1 cellular context compared by ENCODE assay signal in the genomic region with DNA sequence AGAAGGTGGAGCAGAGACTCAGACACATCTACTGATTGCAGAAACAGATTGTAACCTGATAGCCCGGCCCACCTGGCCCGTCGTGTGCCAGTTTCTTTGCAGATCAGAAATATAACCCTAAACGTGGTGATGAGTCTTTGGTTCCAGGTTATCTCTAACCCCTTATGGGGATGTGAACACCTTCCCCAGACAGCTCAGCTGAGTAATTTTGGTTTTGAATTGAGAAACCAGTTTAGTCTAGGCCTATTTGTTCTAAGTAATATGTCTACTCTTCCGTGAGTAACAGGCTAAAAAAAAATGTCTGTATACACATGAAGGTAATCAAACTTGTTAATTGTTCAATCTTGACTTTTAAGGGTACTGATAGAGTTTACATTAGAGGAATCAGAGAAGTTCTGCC.
TF ChIP-seq lines count a peak whose summit lies in the region.

No MANE protein-coding gene starts in this region.

TF ChIP-seq in GM23338, 12 proteins besides CTCF, POLR2A, EP300 and RAD21:
- TF ChIP-seq POLR2AphosphoS5 (IDR thresholded peaks at IDR 0.05; ENCODE audit: low read depth) (no peak), EZH2 (IDR thresholded peaks at IDR 0.05; ENCODE audit: low read depth, unreplicated experiment) (no peak), NANOG (IDR thresholded peaks at IDR 0.05; ENCODE audit: borderline replicate concordance) (no peak), ZNF331 (CRISPR knock-in tag; IDR thresholded peaks at IDR 0.05; ENCODE audit: low read depth) (no peak), ZNF114 (CRISPR knock-in tag; IDR thresholded peaks at IDR 0.05) (no peak), STAT1 (IDR thresholded peaks at IDR 0.05; ENCODE audit: unreplicated experiment) (no peak), EZH2phosphoT487 (IDR thresholded peaks at IDR 0.05; ENCODE audit: unreplicated experiment) (no peak), CREB1 (CRISPR knock-in tag; IDR thresholded peaks at IDR 0.05; ENCODE audit: low read depth) (no peak), JUNB (IDR thresholded peaks at IDR 0.05; ENCODE audit: unreplicated experiment) (no peak)
- TF ChIP-seq, protein P1, sequence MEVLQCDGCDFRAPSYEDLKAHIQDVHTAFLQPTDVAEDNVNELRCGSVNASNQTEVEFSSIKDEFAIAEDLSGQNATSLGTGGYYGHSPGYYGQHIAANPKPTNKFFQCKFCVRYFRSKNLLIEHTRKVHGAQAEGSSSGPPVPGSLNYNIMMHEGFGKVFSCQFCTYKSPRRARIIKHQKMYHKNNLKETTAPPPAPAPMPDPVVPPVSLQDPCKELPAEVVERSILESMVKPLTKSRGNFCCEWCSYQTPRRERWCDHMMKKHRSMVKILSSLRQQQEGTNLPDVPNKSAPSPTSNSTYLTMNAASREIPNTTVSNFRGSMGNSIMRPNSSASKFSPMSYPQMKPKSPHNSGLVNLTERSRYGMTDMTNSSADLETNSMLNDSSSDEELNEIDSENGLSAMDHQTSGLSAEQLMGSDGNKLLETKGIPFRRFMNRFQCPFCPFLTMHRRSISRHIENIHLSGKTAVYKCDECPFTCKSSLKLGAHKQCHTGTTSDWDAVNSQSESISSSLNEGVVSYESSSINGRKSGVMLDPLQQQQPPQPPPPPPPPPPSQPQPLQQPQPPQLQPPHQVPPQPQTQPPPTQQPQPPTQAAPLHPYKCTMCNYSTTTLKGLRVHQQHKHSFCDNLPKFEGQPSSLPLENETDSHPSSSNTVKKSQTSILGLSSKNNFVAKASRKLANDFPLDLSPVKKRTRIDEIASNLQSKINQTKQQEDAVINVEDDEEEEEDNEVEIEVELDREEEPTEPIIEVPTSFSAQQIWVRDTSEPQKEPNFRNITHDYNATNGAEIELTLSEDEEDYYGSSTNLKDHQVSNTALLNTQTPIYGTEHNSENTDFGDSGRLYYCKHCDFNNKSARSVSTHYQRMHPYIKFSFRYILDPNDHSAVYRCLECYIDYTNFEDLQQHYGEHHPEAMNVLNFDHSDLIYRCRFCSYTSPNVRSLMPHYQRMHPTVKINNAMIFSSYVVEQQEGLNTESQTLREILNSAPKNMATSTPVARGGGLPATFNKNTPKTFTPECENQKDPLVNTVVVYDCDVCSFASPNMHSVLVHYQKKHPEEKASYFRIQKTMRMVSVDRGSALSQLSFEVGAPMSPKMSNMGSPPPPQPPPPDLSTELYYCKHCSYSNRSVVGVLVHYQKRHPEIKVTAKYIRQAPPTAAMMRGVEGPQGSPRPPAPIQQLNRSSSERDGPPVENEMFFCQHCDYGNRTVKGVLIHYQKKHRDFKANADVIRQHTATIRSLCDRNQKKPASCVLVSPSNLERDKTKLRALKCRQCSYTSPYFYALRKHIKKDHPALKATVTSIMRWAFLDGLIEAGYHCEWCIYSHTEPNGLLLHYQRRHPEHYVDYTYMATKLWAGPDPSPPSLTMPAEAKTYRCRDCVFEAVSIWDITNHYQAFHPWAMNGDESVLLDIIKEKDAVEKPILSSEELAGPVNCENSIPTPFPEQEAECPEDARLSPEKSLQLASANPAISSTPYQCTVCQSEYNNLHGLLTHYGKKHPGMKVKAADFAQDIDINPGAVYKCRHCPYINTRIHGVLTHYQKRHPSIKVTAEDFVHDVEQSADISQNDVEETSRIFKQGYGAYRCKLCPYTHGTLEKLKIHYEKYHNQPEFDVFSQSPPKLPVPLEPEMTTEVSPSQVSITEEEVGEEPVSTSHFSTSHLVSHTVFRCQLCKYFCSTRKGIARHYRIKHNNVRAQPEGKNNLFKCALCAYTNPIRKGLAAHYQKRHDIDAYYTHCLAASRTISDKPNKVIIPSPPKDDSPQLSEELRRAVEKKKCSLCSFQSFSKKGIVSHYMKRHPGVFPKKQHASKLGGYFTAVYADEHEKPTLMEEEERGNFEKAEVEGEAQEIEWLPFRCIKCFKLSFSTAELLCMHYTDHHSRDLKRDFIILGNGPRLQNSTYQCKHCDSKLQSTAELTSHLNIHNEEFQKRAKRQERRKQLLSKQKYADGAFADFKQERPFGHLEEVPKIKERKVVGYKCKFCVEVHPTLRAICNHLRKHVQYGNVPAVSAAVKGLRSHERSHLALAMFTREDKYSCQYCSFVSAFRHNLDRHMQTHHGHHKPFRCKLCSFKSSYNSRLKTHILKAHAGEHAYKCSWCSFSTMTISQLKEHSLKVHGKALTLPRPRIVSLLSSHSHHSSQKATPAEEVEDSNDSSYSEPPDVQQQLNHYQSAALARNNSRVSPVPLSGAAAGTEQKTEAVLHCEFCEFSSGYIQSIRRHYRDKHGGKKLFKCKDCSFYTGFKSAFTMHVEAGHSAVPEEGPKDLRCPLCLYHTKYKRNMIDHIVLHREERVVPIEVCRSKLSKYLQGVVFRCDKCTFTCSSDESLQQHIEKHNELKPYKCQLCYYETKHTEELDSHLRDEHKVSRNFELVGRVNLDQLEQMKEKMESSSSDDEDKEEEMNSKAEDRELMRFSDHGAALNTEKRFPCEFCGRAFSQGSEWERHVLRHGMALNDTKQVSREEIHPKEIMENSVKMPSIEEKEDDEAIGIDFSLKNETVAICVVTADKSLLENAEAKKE (CRISPR knock-in tag; IDR thresholded peaks at IDR 0.05) = no peak
- TF ChIP-seq, protein P2, sequence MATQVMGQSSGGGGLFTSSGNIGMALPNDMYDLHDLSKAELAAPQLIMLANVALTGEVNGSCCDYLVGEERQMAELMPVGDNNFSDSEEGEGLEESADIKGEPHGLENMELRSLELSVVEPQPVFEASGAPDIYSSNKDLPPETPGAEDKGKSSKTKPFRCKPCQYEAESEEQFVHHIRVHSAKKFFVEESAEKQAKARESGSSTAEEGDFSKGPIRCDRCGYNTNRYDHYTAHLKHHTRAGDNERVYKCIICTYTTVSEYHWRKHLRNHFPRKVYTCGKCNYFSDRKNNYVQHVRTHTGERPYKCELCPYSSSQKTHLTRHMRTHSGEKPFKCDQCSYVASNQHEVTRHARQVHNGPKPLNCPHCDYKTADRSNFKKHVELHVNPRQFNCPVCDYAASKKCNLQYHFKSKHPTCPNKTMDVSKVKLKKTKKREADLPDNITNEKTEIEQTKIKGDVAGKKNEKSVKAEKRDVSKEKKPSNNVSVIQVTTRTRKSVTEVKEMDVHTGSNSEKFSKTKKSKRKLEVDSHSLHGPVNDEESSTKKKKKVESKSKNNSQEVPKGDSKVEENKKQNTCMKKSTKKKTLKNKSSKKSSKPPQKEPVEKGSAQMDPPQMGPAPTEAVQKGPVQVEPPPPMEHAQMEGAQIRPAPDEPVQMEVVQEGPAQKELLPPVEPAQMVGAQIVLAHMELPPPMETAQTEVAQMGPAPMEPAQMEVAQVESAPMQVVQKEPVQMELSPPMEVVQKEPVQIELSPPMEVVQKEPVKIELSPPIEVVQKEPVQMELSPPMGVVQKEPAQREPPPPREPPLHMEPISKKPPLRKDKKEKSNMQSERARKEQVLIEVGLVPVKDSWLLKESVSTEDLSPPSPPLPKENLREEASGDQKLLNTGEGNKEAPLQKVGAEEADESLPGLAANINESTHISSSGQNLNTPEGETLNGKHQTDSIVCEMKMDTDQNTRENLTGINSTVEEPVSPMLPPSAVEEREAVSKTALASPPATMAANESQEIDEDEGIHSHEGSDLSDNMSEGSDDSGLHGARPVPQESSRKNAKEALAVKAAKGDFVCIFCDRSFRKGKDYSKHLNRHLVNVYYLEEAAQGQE (IDR thresholded peaks at IDR 0.05; ENCODE audit: unreplicated experiment) = no peak
- TF ChIP-seq, protein P3, sequence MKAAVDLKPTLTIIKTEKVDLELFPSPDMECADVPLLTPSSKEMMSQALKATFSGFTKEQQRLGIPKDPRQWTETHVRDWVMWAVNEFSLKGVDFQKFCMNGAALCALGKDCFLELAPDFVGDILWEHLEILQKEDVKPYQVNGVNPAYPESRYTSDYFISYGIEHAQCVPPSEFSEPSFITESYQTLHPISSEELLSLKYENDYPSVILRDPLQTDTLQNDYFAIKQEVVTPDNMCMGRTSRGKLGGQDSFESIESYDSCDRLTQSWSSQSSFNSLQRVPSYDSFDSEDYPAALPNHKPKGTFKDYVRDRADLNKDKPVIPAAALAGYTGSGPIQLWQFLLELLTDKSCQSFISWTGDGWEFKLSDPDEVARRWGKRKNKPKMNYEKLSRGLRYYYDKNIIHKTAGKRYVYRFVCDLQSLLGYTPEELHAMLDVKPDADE (IDR thresholded peaks at IDR 0.05) = no peak
